ENCODE assay signal across 8 cellular contexts in the genomic region with DNA sequence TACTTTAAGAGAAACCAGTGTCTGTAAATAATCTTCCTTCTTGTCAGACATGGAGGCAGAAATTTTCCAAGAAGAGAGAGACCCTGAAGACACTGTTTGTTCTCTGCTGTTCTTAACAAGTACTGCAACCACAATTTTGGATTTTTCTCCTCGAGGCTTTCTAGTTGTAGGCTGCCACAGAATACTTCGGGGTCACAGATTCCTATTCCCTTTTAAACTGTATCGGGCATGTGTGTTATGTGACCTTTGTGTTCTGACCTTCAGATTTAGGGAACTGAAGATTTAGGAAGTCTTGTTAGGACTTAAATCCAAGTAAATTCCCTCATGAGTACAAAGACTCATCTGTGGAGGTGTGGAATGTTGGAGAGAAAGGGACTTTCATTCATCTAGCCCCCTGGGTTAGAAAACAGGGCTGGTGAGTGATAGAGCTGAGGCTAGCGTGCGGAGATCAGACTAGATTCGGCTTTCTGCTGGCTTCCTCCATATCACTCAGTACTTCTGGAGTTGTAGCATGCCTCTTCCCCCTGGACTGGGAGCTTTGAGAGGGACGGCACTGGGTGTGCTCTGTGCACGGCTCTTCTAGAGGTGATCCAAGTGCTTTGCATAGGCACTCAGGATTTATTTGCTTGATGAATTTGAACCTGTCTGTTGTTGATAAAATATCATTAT.
DNase-seq lines count a peak whose midpoint lies in the region; ATAC-seq and TF ChIP-seq lines count a peak whose summit lies in the region.

No MANE protein-coding gene starts in this region.

- no peaks in the 10 kb centered on the region for H3K27me3 ChIP-seq in adrenal gland
- H3K27me3 ChIP-seq in smooth muscle cell (ENCODE audit: low read depth), result no peaks in the 10 kb centered on the region
- H3K27me3 ChIP-seq in effector memory CD4-positive, alpha-beta T cell (replicated peaks; ENCODE audit: control insufficient read depth, insufficient read depth, low read length, poor library complexity, severe bottlenecking), result no peaks in the 10 kb centered on the region

- peak overlapping the region in 3 of 5 donors; percentile 32 to 59 (median 52) for H3K27ac ChIP-seq in adrenal gland
- peak overlapping the region; percentile 61 for H3K27ac ChIP-seq in smooth muscle cell (ENCODE audit: low read depth)
- no peak overlapping the region for H3K27ac ChIP-seq in effector memory CD4-positive, alpha-beta T cell (ENCODE audit: insufficient read depth, low read length, poor library complexity, severe bottlenecking)

- H2AFZ ChIP-seq in smooth muscle cell (ENCODE audit: low read depth), result no peak overlapping the region

- H3K79me2 ChIP-seq in smooth muscle cell (ENCODE audit: low read depth), result peaks cover 79% of the 10 kb centered on the region

- peak; percentile 16 for ATAC-seq in HG03095 (IDR thresholded peaks at IDR 0.05; ENCODE audit: unreplicated experiment)
- ATAC-seq in HG02678 (IDR thresholded peaks at IDR 0.05; ENCODE audit: unreplicated experiment), result no peak

- H3K4me2 ChIP-seq in smooth muscle cell, result peak overlapping the region; percentile 36

- DNase-seq in adrenal gland (no peak), immature natural killer cell (no peak), smooth muscle cell (lab: John Stamatoyannopoulos, UW; ENCODE audit: unreplicated experiment) (no peak), DMS153 (lab: John Stamatoyannopoulos, UW) (no peak)
- no peak for DNase-seq in effector CD8-positive, alpha-beta T cell (lab: John Stamatoyannopoulos, UW)
- DNase-seq in effector memory CD4-positive, alpha-beta T cell, result no peak

- H3K4me3 ChIP-seq in adrenal gland, result no peak overlapping the region
- H3K4me3 ChIP-seq in smooth muscle cell, result no peak overlapping the region
- H3K4me3 ChIP-seq in effector memory CD4-positive, alpha-beta T cell (ENCODE audit: insufficient read depth, low read depth, low read length, poor library complexity, severe bottlenecking), result no peak overlapping the region

- no peaks in the 10 kb centered on the region for H3K27me3 Mint-ChIP-seq in immature natural killer cell (ENCODE audit: low read depth in 3 of 3)

- no peak for TF ChIP-seq POLR2A in adrenal gland (IDR thresholded peaks at IDR 0.05)

- H3F3A ChIP-seq in smooth muscle cell (ENCODE audit: low read depth), result peaks cover 7% of the 10 kb centered on the region

- H4K20me1 ChIP-seq in smooth muscle cell (ENCODE audit: low read depth), result peaks cover 86% of the 10 kb centered on the region

- no peaks in the 10 kb centered on the region for H3K9me3 Mint-ChIP-seq in immature natural killer cell

- H3K4me3 Mint-ChIP-seq in immature natural killer cell, result peak overlapping the region in 1 of 5 donors; percentile 12

- H3K9me3 ChIP-seq in adrenal gland (replicated peaks in 1 of 3), result no peaks in the 10 kb centered on the region
- no peaks in the 10 kb centered on the region for H3K9me3 ChIP-seq in smooth muscle cell (replicated peaks; ENCODE audit: low read depth)
- H3K9me3 ChIP-seq in effector memory CD4-positive, alpha-beta T cell (ENCODE audit: control insufficient read depth, low read length), result no peaks in the 10 kb centered on the region

- TF ChIP-seq CTCF in adrenal gland (IDR thresholded peaks at IDR 0.05), result peak in 2 of 6 experiments; percentile 11 to 31
- no peak for TF ChIP-seq CTCF in smooth muscle cell (IDR thresholded peaks at IDR 0.05; ENCODE audit: borderline replicate concordance, insufficient read depth, poor library complexity, severe bottlenecking)

- WGBS in adrenal gland, 4 donors, result 49 to 53% (median 50%) methylated on average over 8 of the region's 8 CpGs
- 74% methylated on average over 8 of the region's 8 CpGs for WGBS in smooth muscle cell (ENCODE audit: low lambda C conversion rate)

- peaks cover 30 to 37% of the 10 kb centered on the region in 2 donors for H3K4me1 Mint-ChIP-seq in immature natural killer cell

- peaks cover 10 to 28% of the 10 kb centered on the region in 2 donors for H3K4me1 ChIP-seq in adrenal gland (replicated peaks in 1 of 2)
- peaks cover 11% of the 10 kb centered on the region for H3K4me1 ChIP-seq in smooth muscle cell (ENCODE audit: low read depth)
- no peaks in the 10 kb centered on the region for H3K4me1 ChIP-seq in effector memory CD4-positive, alpha-beta T cell (ENCODE audit: control insufficient read depth, insufficient read depth, low read length, poor library complexity, severe bottlenecking)

- intact Hi-C loops in adrenal gland (cut with DNase I), result loop anchor here in 1 of 2 donors (10.0 kb wide), 1 partner anchor 96 kb away; no protein-coding TSS in a partner anchor

- H3K27ac Mint-ChIP-seq in immature natural killer cell, result peak overlapping the region in 4 of 6 donors; percentile 46 to 83 (median 68)

- H3K36me3 Mint-ChIP-seq in immature natural killer cell, result peaks cover 0 to 9% (median 0%) of the 10 kb centered on the region in 3 donors

- no peak overlapping the region for H3K9ac ChIP-seq in smooth muscle cell (ENCODE audit: low read depth)

- H3K36me3 ChIP-seq in adrenal gland (replicated peaks in 1 of 2) (no peaks in the 10 kb centered on the region), smooth muscle cell (ENCODE audit: low read depth) (no peaks in the 10 kb centered on the region)
- no peaks in the 10 kb centered on the region for H3K36me3 ChIP-seq in effector memory CD4-positive, alpha-beta T cell (ENCODE audit: control insufficient read depth, insufficient read depth, low read length)
